Comparison of ENCODE assay signal across 8 cellular contexts in genomic region chr2:61176755-61177726, GRCh38. TPM values are rescaled to one million over a fixed set of nuclear protein-coding genes. Genes with fewer than 3 reads are reported as not detected.
DNase-seq lines count a peak whose midpoint lies in the region; ATAC-seq and TF ChIP-seq lines count a peak whose summit lies in the region.

No MANE protein-coding gene starts in this region.

- intact Hi-C loops in head of caudate nucleus (cut with DNase I) = no loop called here
- intact Hi-C loops in ovary (cut with DNase I) = no loop called here

- H3K4me3 ChIP-seq in ovary (peak overlapping the region; percentile 89), thymus (ENCODE audit: low read length) (peak overlapping the region; percentile 85)

- H3K9me3 ChIP-seq in ovary = no peaks in the 10 kb centered on the region
- H3K9me3 ChIP-seq in thymus (ENCODE audit: control insufficient read depth) = no peaks in the 10 kb centered on the region

- peak overlapping the region; percentile 93 for H3K4me3 Mint-ChIP-seq in activated naive CD8-positive, alpha-beta T cell

- H3K27ac ChIP-seq in ovary (peak overlapping the region; percentile 90 to 94), thymus (ENCODE audit: low read depth) (peak overlapping the region; percentile 95)

- 0 to 1% (median 0%) methylated on average over 60 to 111 of the region's 111 CpGs for WGBS in ovary, 3 donors
- WGBS in thymus = under 1% methylated on average over 111 of the region's 111 CpGs

- H3K9me3 Mint-ChIP-seq in activated naive CD8-positive, alpha-beta T cell (ENCODE audit: low read depth) = no peaks in the 10 kb centered on the region

- ATAC-seq in HG02642 (IDR thresholded peaks at IDR 0.05; ENCODE audit: poor library complexity, unreplicated experiment) (peak; percentile 77), SK-N-SH treated with all-trans-retinoic acid at 6 μM for 48 hours (peak; percentile 89)

- H3K4me1 ChIP-seq in ovary (ENCODE audit: insufficient read depth) (peaks cover 30% of the 10 kb centered on the region), thymus (ENCODE audit: control insufficient read depth, insufficient read depth, low read length) (peaks cover 16% of the 10 kb centered on the region)

- H3K36me3 Mint-ChIP-seq in activated naive CD8-positive, alpha-beta T cell = no peaks in the 10 kb centered on the region

- H3K4me1 Mint-ChIP-seq in activated naive CD8-positive, alpha-beta T cell (ENCODE audit: low read depth) = peaks cover 52% of the 10 kb centered on the region

- DNase-seq in NCI-H1105 (lab: John Stamatoyannopoulos, UW) = peak; percentile 88
- DNase-seq in head of caudate nucleus = peak; percentile 77 to 97 (median 94)
- DNase-seq in ovary = peak; percentile 93 to 96 (median 95)

- peak overlapping the region; percentile 83 for H3K27ac Mint-ChIP-seq in activated naive CD8-positive, alpha-beta T cell

- no peaks in the 10 kb centered on the region for H3K27me3 Mint-ChIP-seq in activated naive CD8-positive, alpha-beta T cell

- TF ChIP-seq POLR2A in ovary (IDR thresholded peaks at IDR 0.05) = peak; percentile 86

- TF ChIP-seq CTCF in GM12873 (IDR thresholded peaks at IDR 0.05; ENCODE audit: insufficient read depth, low read depth, low read length, missing control alignments) (peak; percentile 16), ovary (IDR thresholded peaks at IDR 0.05) (peak in 2 of 3 donors; percentile 24 to 27)

- TF ChIP-seq EP300 in ovary (IDR thresholded peaks at IDR 0.05) = no peak

- H3K36me3 ChIP-seq in ovary = no peaks in the 10 kb centered on the region
- peaks cover 16% of the 10 kb centered on the region for H3K36me3 ChIP-seq in thymus (ENCODE audit: control insufficient read depth, insufficient read depth)

- no peaks in the 10 kb centered on the region for H3K27me3 ChIP-seq in ovary
- no peaks in the 10 kb centered on the region for H3K27me3 ChIP-seq in thymus (ENCODE audit: control insufficient read depth, insufficient read depth)

TF ChIP-seq in SK-N-SH treated with all-trans-retinoic acid at 6 μM for 48 hours, 23 proteins besides CTCF, POLR2A, EP300 and RAD21:
- TF ChIP-seq GLIS3 (CRISPR knock-in tag; IDR thresholded peaks at IDR 0.05) = 0 out of 2 replicates have a peak, but pooled peaks have one; percentile 50
- TF ChIP-seq ZFP3 (CRISPR knock-in tag; IDR thresholded peaks at IDR 0.05) = peak; percentile 62; the same call in 1 of the 2 replicates
- TF ChIP-seq ZNF70 (CRISPR knock-in tag; IDR thresholded peaks at IDR 0.05) = no peak

RNA-seq across cellular contexts. Expression of gene C2orf74, which starts 15.1 kb away (rescaled TPM):
- 10 to 100 TPM in 6 of 7 donors, 1 to 10 TPM in 1; 8.6 to 19.6 (median 15.6) TPM for total RNA-seq in ovary
- 10 to 100 TPM; 22.1 to 36.7 TPM for polyA plus RNA-seq in ovary
- 51.6 TPM for polyA plus RNA-seq in thymus

Comparison
In these comparisons a context has a peak if more than half of its experiments do, and no peak if none do; other contexts are left out.
1. Peak in every context shown above with its lines: DNase-seq, ATAC-seq, H3K4me3 ChIP-seq and H3K27ac ChIP-seq.